In the genomic region with DNA sequence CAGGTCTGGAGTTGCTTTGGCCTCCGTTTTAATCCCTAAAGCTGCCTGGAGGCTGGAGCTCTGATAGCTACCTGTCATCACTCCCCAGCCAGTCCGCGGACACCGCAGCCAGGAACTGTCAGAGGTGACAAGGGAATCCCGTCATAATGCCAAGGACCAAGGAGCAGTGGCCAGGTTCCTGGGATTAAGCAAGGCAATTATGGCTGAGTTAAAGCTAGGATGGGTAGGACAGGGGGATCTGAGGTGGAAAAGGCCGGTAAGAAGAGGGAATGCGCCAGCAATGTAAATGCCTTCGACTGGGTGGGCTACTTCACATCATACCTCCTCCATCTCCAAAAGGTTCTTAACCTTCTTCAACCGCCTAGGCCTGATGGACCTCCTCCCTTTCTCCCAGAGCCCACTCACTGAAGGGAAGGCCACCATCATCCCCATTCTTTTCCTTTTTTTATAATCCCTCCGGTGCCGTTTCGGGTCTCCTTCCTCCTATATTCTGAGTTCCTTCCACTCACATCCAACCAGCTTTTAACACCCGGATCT, we compare ENCODE assay signal across 8 cellular contexts. TPM values are rescaled to one million over a fixed set of nuclear protein-coding genes. Genes with fewer than 3 reads are reported as not detected.
DNase-seq lines count a peak whose midpoint lies in the region; ATAC-seq, FAIRE-seq and TF ChIP-seq lines count a peak whose summit lies in the region.

No MANE protein-coding gene starts in this region.

- intact Hi-C loops in CD4-positive, alpha-beta memory T cell (cut with micrococcal nuclease) = loop anchor here (1.0 to 5.0 kb wide), 7 partner anchors 14 to 373 kb away; a partner anchor contains a TSS
- intact Hi-C loops in pancreas (cut with DNase I) = no loop called here

- no peak for FAIRE-seq in pancreas (lab: Jason Lieb, UNC)

- POLR2A ChIA-PET in CD4-positive, alpha-beta memory T cell (lab: Charles Lee; ENCODE audit: partially characterized antibody) = interaction anchor here (0.7 to 9.6 kb wide), 12 partner anchors 10 to 294 kb away, joined by 3 to 373 read pairs (median 9); a partner anchor contains a TSS

- H3K9me3 ChIP-seq in CD4-positive, alpha-beta memory T cell (ENCODE audit: control insufficient read depth in 1 of 2, low read length in 2 of 2) = no peaks in the 10 kb centered on the region
- H3K9me3 ChIP-seq in pancreas = no peaks in the 10 kb centered on the region

- H3K36me3 ChIP-seq in CD4-positive, alpha-beta memory T cell (ENCODE audit: insufficient read depth, low read length) = no peaks in the 10 kb centered on the region
- no peaks in the 10 kb centered on the region for H3K36me3 ChIP-seq in pancreas

- peaks cover 4 to 23% of the 10 kb centered on the region in 2 donors for H3K36me3 Mint-ChIP-seq in CD4-positive, alpha-beta memory T cell
- peaks cover 66% of the 10 kb centered on the region for H3K36me3 Mint-ChIP-seq in activated T-helper 17 cell treated with anti-CD3 and anti-CD28 coated beads, Interleukin-2, amount 50 U/mL, for 72 hours (ENCODE audit: low read depth)
- peaks cover 9% of the 10 kb centered on the region for H3K36me3 Mint-ChIP-seq in glutamatergic neuron (ENCODE audit: unreplicated experiment)

- H3K4me3 ChIP-seq in CD4-positive, alpha-beta memory T cell (ENCODE audit: low read length in 2 of 2) = peak overlapping the region; percentile 59 to 86
- H3K4me3 ChIP-seq in pancreas = peak overlapping the region; percentile 29 to 82 (median 66)

- peak overlapping the region; percentile 92 to 99 (median 96) for H3K27ac Mint-ChIP-seq in CD4-positive, alpha-beta memory T cell
- peak overlapping the region; percentile 93 for H3K27ac Mint-ChIP-seq in activated T-helper 17 cell treated with anti-CD3 and anti-CD28 coated beads, Interleukin-2, amount 50 U/mL, for 72 hours
- H3K27ac Mint-ChIP-seq in glutamatergic neuron (ENCODE audit: unreplicated experiment) = peak overlapping the region; percentile 97

- peak overlapping the region; percentile 87 to 100 (median 90) for H3K4me3 Mint-ChIP-seq in CD4-positive, alpha-beta memory T cell
- H3K4me3 Mint-ChIP-seq in activated T-helper 17 cell treated with anti-CD3 and anti-CD28 coated beads, Interleukin-2, amount 50 U/mL, for 72 hours = peak overlapping the region; percentile 96
- peak overlapping the region; percentile 94 for H3K4me3 Mint-ChIP-seq in glutamatergic neuron (ENCODE audit: unreplicated experiment)

- peaks cover 2 to 4% of the 10 kb centered on the region in 2 donors for H3K27me3 Mint-ChIP-seq in CD4-positive, alpha-beta memory T cell
- peaks cover under 1% of the 10 kb centered on the region for H3K27me3 Mint-ChIP-seq in activated T-helper 17 cell treated with anti-CD3 and anti-CD28 coated beads, Interleukin-2, amount 50 U/mL, for 72 hours
- H3K27me3 Mint-ChIP-seq in glutamatergic neuron (ENCODE audit: unreplicated experiment) = peaks cover 20% of the 10 kb centered on the region

- CTCF ChIA-PET in CD4-positive, alpha-beta memory T cell (lab: Charles Lee; ENCODE audit: partially characterized antibody) = interaction anchor here (0.9 to 7.3 kb wide), 11 partner anchors 11 to 259 kb away, joined by 3 to 93 read pairs (median 4); a partner anchor contains a TSS

- peaks cover 0 to 2% (median 0%) of the 10 kb centered on the region in 8 donors for H3K9me3 Mint-ChIP-seq in CD4-positive, alpha-beta memory T cell
- H3K9me3 Mint-ChIP-seq in activated T-helper 17 cell treated with anti-CD3 and anti-CD28 coated beads, Interleukin-2, amount 50 U/mL, for 72 hours = no peaks in the 10 kb centered on the region
- H3K9me3 Mint-ChIP-seq in glutamatergic neuron (ENCODE audit: unreplicated experiment) = peaks cover 19% of the 10 kb centered on the region

- peak overlapping the region; percentile 87 for H3K27ac ChIP-seq in CD4-positive, alpha-beta memory T cell (ENCODE audit: low read depth, low read length)
- peak overlapping the region; percentile 63 to 97 (median 94) for H3K27ac ChIP-seq in pancreas

- no peak for ATAC-seq in activated T-helper 17 cell treated with anti-CD3 and anti-CD28 coated beads, Interleukin-2, amount 50 U/mL, for 72 hours (replicated peaks)
- ATAC-seq in pancreas (no peak), GM19035 (IDR thresholded peaks at IDR 0.05; ENCODE audit: unreplicated experiment) (no peak)

- no peaks in the 10 kb centered on the region for H3K27me3 ChIP-seq in CD4-positive, alpha-beta memory T cell (ENCODE audit: insufficient read depth, low read length)
- H3K27me3 ChIP-seq in pancreas = no peaks in the 10 kb centered on the region

- WGBS in pancreas, 2 donors = 1% methylated on average over 13 of the region's 13 CpGs

- peaks cover 14 to 29% (median 24%) of the 10 kb centered on the region in 4 donors for H3K4me1 Mint-ChIP-seq in CD4-positive, alpha-beta memory T cell
- peaks cover 10% of the 10 kb centered on the region for H3K4me1 Mint-ChIP-seq in activated T-helper 17 cell treated with anti-CD3 and anti-CD28 coated beads, Interleukin-2, amount 50 U/mL, for 72 hours
- peaks cover 4% of the 10 kb centered on the region for H3K4me1 Mint-ChIP-seq in glutamatergic neuron (ENCODE audit: low read depth, unreplicated experiment)

- peak in 1 of 5 donors; percentile 25 for DNase-seq in CD4-positive, alpha-beta memory T cell
- DNase-seq in HuH-7 (ENCODE audit: low spot score) = peak; percentile 25
- peak; percentile 31 for DNase-seq in glutamatergic neuron
- peak in 3 of 6 donors; percentile 45 to 52 (median 50) for DNase-seq in pancreas
- no peak for DNase-seq in NCI-H187 (lab: John Stamatoyannopoulos, UW)
- no peak for DNase-seq in AML-193 (lab: John Stamatoyannopoulos, UW)

- peaks cover 14% of the 10 kb centered on the region for H3K4me1 ChIP-seq in CD4-positive, alpha-beta memory T cell (ENCODE audit: insufficient read depth, low read length)
- peaks cover under 1 to 11% (median 3%) of the 10 kb centered on the region in 3 donors for H3K4me1 ChIP-seq in pancreas

- TF ChIP-seq CTCF in glutamatergic neuron (IDR thresholded peaks at IDR 0.05; ENCODE audit: partially characterized antibody, unreplicated experiment) = no peak
- no peak for TF ChIP-seq CTCF in pancreas (IDR thresholded peaks at IDR 0.05)

RNA-seq across cellular contexts. Expression of a gene that starts 1.9 kb away (rescaled TPM):
- total RNA-seq in CD4-positive, alpha-beta memory T cell = 10 to 100 TPM; 82.3 to 87.3 TPM
- polyA plus RNA-seq in CD4-positive, alpha-beta memory T cell = 1 to 10 TPM; 1.3 to 2.9 TPM
- 10 to 100 TPM; 21.1 to 68.8 TPM for total RNA-seq in activated T-helper 17 cell treated with anti-CD3 and anti-CD28 coated beads, Interleukin-2, amount 50 U/mL, for 72 hours
- total RNA-seq in glutamatergic neuron (ENCODE audit: unreplicated experiment) (10.8 TPM), pancreas (10 to 100 TPM in 2 of 6 donors, 1 to 10 TPM in 4; 4.1 to 12.8 (median 5.6) TPM)
- polyA plus RNA-seq in pancreas = 10 to 100 TPM; 18.0 to 25.9 TPM

RNA-seq across cellular contexts. Expression of a gene that starts 5.9 kb away (rescaled TPM):
- 1 to 10 TPM; 2.0 to 3.6 TPM for total RNA-seq in CD4-positive, alpha-beta memory T cell
- polyA plus RNA-seq in CD4-positive, alpha-beta memory T cell = not detected
- 1 to 10 TPM; 1.2 to 2.9 TPM for total RNA-seq in activated T-helper 17 cell treated with anti-CD3 and anti-CD28 coated beads, Interleukin-2, amount 50 U/mL, for 72 hours
- total RNA-seq in glutamatergic neuron (ENCODE audit: unreplicated experiment) (32.6 TPM), pancreas (10 to 100 TPM; 24.8 to 29.7 (median 26.2) TPM)
- polyA plus RNA-seq in pancreas = 10 to 100 TPM; 28.8 to 31.6 TPM

RNA-seq across cellular contexts. Expression of a gene that starts 14.8 kb away (rescaled TPM):
- total RNA-seq in CD4-positive, alpha-beta memory T cell = 10 to 100 TPM; 21.0 to 21.7 TPM
- polyA plus RNA-seq in CD4-positive, alpha-beta memory T cell = 1 to 10 TPM; 1.5 to 5.7 TPM
- total RNA-seq in activated T-helper 17 cell treated with anti-CD3 and anti-CD28 coated beads, Interleukin-2, amount 50 U/mL, for 72 hours = 10 to 100 TPM in 1 of 2 donors, 1 to 10 TPM in 1; 8.4 to 10.3 TPM
- total RNA-seq in glutamatergic neuron (ENCODE audit: unreplicated experiment) = 12.2 TPM
- 10 to 100 TPM in 1 of 6 donors, 1 to 10 TPM in 5; 4.5 to 10.3 (median 6.0) TPM for total RNA-seq in pancreas
- 1 to 10 TPM; 4.9 to 5.9 TPM for polyA plus RNA-seq in pancreas

RNA-seq across cellular contexts. Expression of a gene that starts 20.5 kb away (rescaled TPM):
- 100 to 1,000 TPM; 194 to 196 TPM for total RNA-seq in CD4-positive, alpha-beta memory T cell
- 100 to 1,000 TPM in 1 of 2 donors, 10 to 100 TPM in 1; 91.7 to 125 TPM for polyA plus RNA-seq in CD4-positive, alpha-beta memory T cell
- 100 to 1,000 TPM; 163 to 239 TPM for total RNA-seq in activated T-helper 17 cell treated with anti-CD3 and anti-CD28 coated beads, Interleukin-2, amount 50 U/mL, for 72 hours
- total RNA-seq in glutamatergic neuron (ENCODE audit: unreplicated experiment) (355 TPM), pancreas (10 to 100 TPM; 32.6 to 82.2 (median 45.0) TPM)
- polyA plus RNA-seq in pancreas = 100 to 1,000 TPM; 154 to 166 TPM

RNA-seq across cellular contexts. Expression of a gene that starts 51.9 kb away (rescaled TPM):
- total RNA-seq in CD4-positive, alpha-beta memory T cell = 10 to 100 TPM; 19.8 to 21.1 TPM
- 1 to 10 TPM; 2.9 to 3.9 TPM for polyA plus RNA-seq in CD4-positive, alpha-beta memory T cell
- 1 to 10 TPM; 2.2 to 3.0 TPM for total RNA-seq in activated T-helper 17 cell treated with anti-CD3 and anti-CD28 coated beads, Interleukin-2, amount 50 U/mL, for 72 hours
- total RNA-seq in glutamatergic neuron (ENCODE audit: unreplicated experiment) (70.6 TPM), pancreas (10 to 100 TPM in 4 of 6 donors, 1 to 10 TPM in 2; 6.4 to 19.6 (median 10.3) TPM)
- 10 to 100 TPM; 29.9 to 90.7 TPM for polyA plus RNA-seq in pancreas

Comparison
In these comparisons a context has a peak if more than half of its experiments do, and no peak if none do; other contexts are left out.
1. DNase-seq: peak in HuH-7 (single experiment) and glutamatergic neuron (single experiment); none in NCI-H187 (0 of 2) and AML-193 (0 of 2).
2. Peak in every context shown above with its lines, with median percentiles within 50 percentile points of each other: H3K27ac Mint-ChIP-seq and H3K4me3 Mint-ChIP-seq.